12 cellular contexts compared by ENCODE assay signal in the genomic region with DNA sequence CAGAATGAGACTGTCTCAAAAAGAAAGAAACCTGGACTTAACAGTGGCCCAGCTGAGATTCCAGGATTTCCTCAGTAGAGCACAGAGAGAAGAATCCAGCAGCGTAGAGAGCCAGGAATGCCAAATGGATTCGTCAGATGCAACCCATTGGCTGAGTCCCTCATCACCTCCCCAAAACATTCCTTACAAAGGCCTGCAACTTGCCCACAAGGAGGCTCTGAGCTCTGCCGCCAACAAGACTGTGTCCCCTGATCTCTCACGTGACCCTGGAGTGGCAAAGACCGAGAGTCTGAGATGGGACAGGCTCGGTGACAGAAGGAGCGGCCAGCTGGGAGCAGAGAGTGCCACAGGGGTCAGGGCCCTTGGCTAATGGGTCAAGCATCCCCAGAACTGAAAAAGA. TPM values are rescaled to one million over a fixed set of nuclear protein-coding genes. Genes with fewer than 3 reads are reported as not detected.
DNase-seq lines count a peak whose midpoint lies in the region; ATAC-seq and TF ChIP-seq lines count a peak whose summit lies in the region.
"Had no signal": no experiment of that assay in that cellular context is flagged by ENCODE, and none has a peak within 500 bp of the region (broad histone marks: within the 10 kb centered on the region; RNA-seq: fewer than 3 reads in every experiment).

No MANE protein-coding gene starts in this region.

- no peak overlapping the region for H3K4me3 ChIP-seq in ACC112 (ENCODE audit: low read depth, low read length)
- no peak overlapping the region for H3K4me3 ChIP-seq in mesenchymal stem cell (ENCODE audit: insufficient read depth in 1 of 2, low read depth in 1 of 2, low read length in 2 of 2)

- peaks cover 17% of the 10 kb centered on the region for H3K4me1 Mint-ChIP-seq in chondrocyte (ENCODE audit: low read depth)
- peaks cover 15% of the 10 kb centered on the region for H3K4me1 Mint-ChIP-seq in activated CD4-positive, alpha-beta T cell treated with anti-CD3 and anti-CD28 coated beads, Interleukin-2, amount 10 ng/mL, durations not matched to agents 24 days and 14 days

- no peak overlapping the region for H3K4me2 ChIP-seq in mesenchymal stem cell (ENCODE audit: low read length, poor library complexity, severe bottlenecking)

- no peak overlapping the region for H3K14ac ChIP-seq in mesenchymal stem cell (ENCODE audit: low read length in 2 of 2)

- peak overlapping the region; percentile 39 for H4K8ac ChIP-seq in mesenchymal stem cell (ENCODE audit: low read length)

- DNase-seq in HS-27A (ENCODE audit: low read depth) (peak; percentile 61), chondrocyte (ENCODE audit: low spot score) (no peak), mesenchymal stem cell (peak; percentile 93), COR-L47 (lab: John Stamatoyannopoulos, UW) (no peak)
- no peak for DNase-seq in activated CD4-positive, alpha-beta T cell treated with anti-CD3 and anti-CD28 coated beads, Interleukin-2, amount 10 ng/mL, durations not matched to agents 24 days and 14 days
- DNase-seq: CD4-positive, alpha-beta memory T cell; nephron progenitor cell; SW 1271 had no signal

- no peak overlapping the region for H3K23ac ChIP-seq in mesenchymal stem cell (ENCODE audit: low read length in 2 of 2)

- ATAC-seq in HG02852 (IDR thresholded peaks at IDR 0.05; ENCODE audit: unreplicated experiment) (no peak), GM18868 (IDR thresholded peaks at IDR 0.05; ENCODE audit: unreplicated experiment) (no peak)
- ATAC-seq: foreskin keratinocyte had no signal

- no peak overlapping the region for H4K91ac ChIP-seq in mesenchymal stem cell (ENCODE audit: low read length)

- H3K79me2 ChIP-seq in ACC112 (ENCODE audit: control insufficient read depth, insufficient read depth, low read length, unreplicated experiment), result no peaks in the 10 kb centered on the region

- no peak overlapping the region for H2AK5ac ChIP-seq in mesenchymal stem cell (ENCODE audit: low read length, severe bottlenecking)

- no peaks in the 10 kb centered on the region for H3K9me3 ChIP-seq in mesenchymal stem cell (ENCODE audit: control insufficient read depth, low read length)

- no peak overlapping the region for H2BK5ac ChIP-seq in mesenchymal stem cell (ENCODE audit: low read depth, low read length, poor library complexity, severe bottlenecking)

- H3K4me3 Mint-ChIP-seq in chondrocyte (ENCODE audit: unreplicated experiment), result no peak overlapping the region
- H3K4me3 Mint-ChIP-seq in activated CD4-positive, alpha-beta T cell treated with anti-CD3 and anti-CD28 coated beads, Interleukin-2, amount 10 ng/mL, durations not matched to agents 24 days and 14 days, result no peak overlapping the region
- H3K4me3 Mint-ChIP-seq: CD4-positive, alpha-beta memory T cell; nephron progenitor cell had no signal

- intact Hi-C loops in activated CD4-positive, alpha-beta T cell treated with anti-CD3 and anti-CD28 coated beads, Interleukin-2, amount 10 ng/mL, durations not matched to agents 24 days and 14 days (cut with micrococcal nuclease), result no loop called here

- peak overlapping the region; percentile 94 for H3K27ac Mint-ChIP-seq in chondrocyte (ENCODE audit: unreplicated experiment)
- H3K27ac Mint-ChIP-seq in activated CD4-positive, alpha-beta T cell treated with anti-CD3 and anti-CD28 coated beads, Interleukin-2, amount 10 ng/mL, durations not matched to agents 24 days and 14 days, result no peak overlapping the region
- H3K27ac Mint-ChIP-seq: CD4-positive, alpha-beta memory T cell; nephron progenitor cell had no signal

- no peak overlapping the region for H2BK12ac ChIP-seq in mesenchymal stem cell (ENCODE audit: low read length in 2 of 2)

- H3K4me1 ChIP-seq in ACC112 (ENCODE audit: control insufficient read depth, insufficient read depth, low read length, unreplicated experiment) (peaks cover 16% of the 10 kb centered on the region), mesenchymal stem cell (ENCODE audit: control insufficient read depth, insufficient read depth, low read depth, low read length) (peaks cover 23% of the 10 kb centered on the region)
- H3K4me1 ChIP-seq: foreskin keratinocyte had no signal

- peak; percentile 67 for TF ChIP-seq CTCF in chondrocyte (IDR thresholded peaks at IDR 0.05)

- H3K18ac ChIP-seq in mesenchymal stem cell (ENCODE audit: low read depth in 1 of 2, low read length in 2 of 2), result no peak overlapping the region

- no peak overlapping the region for H3K4ac ChIP-seq in mesenchymal stem cell (ENCODE audit: low read depth in 1 of 2, low read length in 2 of 2)

- H3K79me1 ChIP-seq in mesenchymal stem cell (replicated peaks; ENCODE audit: low read length, poor library complexity, severe bottlenecking), result no peaks in the 10 kb centered on the region

- peak overlapping the region; percentile 0 for H3K9ac ChIP-seq in mesenchymal stem cell (ENCODE audit: low read length)

- WGBS in mesenchymal stem cell, result 35% methylated on average over 7 of the region's 7 CpGs

- no peak overlapping the region for H3K27ac ChIP-seq in ACC112 (ENCODE audit: low read depth, low read length)
- peak overlapping the region; percentile 36 for H3K27ac ChIP-seq in mesenchymal stem cell (ENCODE audit: low read length, poor library complexity, severe bottlenecking)
- H3K27ac ChIP-seq: foreskin keratinocyte had no signal

- no peak overlapping the region for H2BK15ac ChIP-seq in mesenchymal stem cell (ENCODE audit: low read depth, poor library complexity, severe bottlenecking)

- no peaks in the 10 kb centered on the region for H3K27me3 Mint-ChIP-seq in chondrocyte (ENCODE audit: low read depth)
- H3K27me3 Mint-ChIP-seq in activated CD4-positive, alpha-beta T cell treated with anti-CD3 and anti-CD28 coated beads, Interleukin-2, amount 10 ng/mL, durations not matched to agents 24 days and 14 days, result peaks cover 8% of the 10 kb centered on the region

- H3K36me3 ChIP-seq in ACC112 (ENCODE audit: insufficient read depth, low read length) (no peaks in the 10 kb centered on the region), mesenchymal stem cell (ENCODE audit: control insufficient read depth in 1 of 2, insufficient read depth in 2 of 2, low read depth in 1 of 2, low read length in 2 of 2) (no peaks in the 10 kb centered on the region)

- H2BK120ac ChIP-seq in mesenchymal stem cell (ENCODE audit: low read depth, low read length), result no peak overlapping the region

- H3K36me3 Mint-ChIP-seq in chondrocyte (ENCODE audit: low read depth), result no peaks in the 10 kb centered on the region
- H3K36me3 Mint-ChIP-seq in activated CD4-positive, alpha-beta T cell treated with anti-CD3 and anti-CD28 coated beads, Interleukin-2, amount 10 ng/mL, durations not matched to agents 24 days and 14 days (ENCODE audit: low read depth), result no peaks in the 10 kb centered on the region
- H3K36me3 Mint-ChIP-seq: CD4-positive, alpha-beta memory T cell had no signal

- H2AFZ ChIP-seq in ACC112 (ENCODE audit: low read length, unreplicated experiment) (peak overlapping the region; percentile 31), mesenchymal stem cell (ENCODE audit: low read depth, low read length) (no peak overlapping the region)

- H3K9me3 Mint-ChIP-seq in chondrocyte (ENCODE audit: low read depth), result no peaks in the 10 kb centered on the region
- H3K9me3 Mint-ChIP-seq in activated CD4-positive, alpha-beta T cell treated with anti-CD3 and anti-CD28 coated beads, Interleukin-2, amount 10 ng/mL, durations not matched to agents 24 days and 14 days, result peaks cover 5% of the 10 kb centered on the region
- H3K9me3 Mint-ChIP-seq: nephron progenitor cell had no signal

- no peaks in the 10 kb centered on the region for H3K27me3 ChIP-seq in ACC112 (ENCODE audit: insufficient read depth, low read length)
- H3K27me3 ChIP-seq in mesenchymal stem cell (ENCODE audit: control insufficient read depth in 1 of 2, insufficient read depth in 1 of 2, low read length in 2 of 2), result no peaks in the 10 kb centered on the region

RNA-seq across cellular contexts. Expression of gene CHMP6, which starts 6.9 kb away (rescaled TPM):
- total RNA-seq in chondrocyte, result 27.6 to 33.0 TPM (median 28.4 TPM) in 3 replicates
- 12.7 TPM for polyA plus RNA-seq in mesenchymal stem cell (2013, experiment 1 of 2)
- polyA plus RNA-seq in mesenchymal stem cell (2013, experiment 2 of 2), result 12.0 TPM
- 30.8 and 32.8 TPM in 2 replicates for total RNA-seq in activated CD4-positive, alpha-beta T cell treated with anti-CD3 and anti-CD28 coated beads, Interleukin-2, amount 10 ng/mL, durations not matched to agents 24 days and 14 days

RNA-seq across cellular contexts. Expression of gene BAIAP2, which starts 50.2 kb away (rescaled TPM):
- total RNA-seq in chondrocyte, result 28.9 to 43.6 TPM (median 29.5 TPM) in 3 replicates
- 20.5 TPM for polyA plus RNA-seq in mesenchymal stem cell (2013, experiment 1 of 2)
- 20.4 TPM for polyA plus RNA-seq in mesenchymal stem cell (2013, experiment 2 of 2)
- 4.4 and 5.5 TPM in 2 replicates for total RNA-seq in activated CD4-positive, alpha-beta T cell treated with anti-CD3 and anti-CD28 coated beads, Interleukin-2, amount 10 ng/mL, durations not matched to agents 24 days and 14 days

Comparison
In these comparisons a context has a peak if more than half of its experiments do, and no peak if none do; other contexts are left out.
1. DNase-seq: peak in HS-27A (single experiment) and mesenchymal stem cell (single experiment); none in chondrocyte (single experiment), activated CD4-positive, alpha-beta T cell treated with anti-CD3 and anti-CD28 coated beads, Interleukin-2, amount 10 ng/mL, durations not matched to agents 24 days and 14 days (single experiment) and COR-L47 (single experiment).